8 cellular contexts compared by ENCODE assay signal in genomic region chr11:102451693-102452460, GRCh38. TPM values are rescaled to one million over a fixed set of nuclear protein-coding genes. Genes with fewer than 3 reads are reported as not detected.
DNase-seq lines count a peak whose midpoint lies in the region; ATAC-seq and TF ChIP-seq lines count a peak whose summit lies in the region.

No MANE protein-coding gene starts in this region.

- peak; percentile 27; the same call in 1 of the 2 replicates for TF ChIP-seq POLR2A in Raji (IDR thresholded peaks at IDR 0.05; ENCODE audit: insufficient read depth, low read depth, low read length)

- peak overlapping the region; percentile 98 for H3K14ac ChIP-seq in trophoblast cell (ENCODE audit: low read length)

- H2AK5ac ChIP-seq in trophoblast cell (ENCODE audit: low read length), result peak overlapping the region; percentile 96

- H3K27me3 ChIP-seq in trophoblast cell (ENCODE audit: insufficient read depth, low read length), result no peaks in the 10 kb centered on the region

- peak overlapping the region; percentile 67 for H3K27ac ChIP-seq in trophoblast cell (ENCODE audit: low read depth, low read length)

- peak overlapping the region; percentile 87 for H3K4me2 ChIP-seq in trophoblast cell (ENCODE audit: low read length)

- H3K18ac ChIP-seq in trophoblast cell (ENCODE audit: low read length), result peak overlapping the region; percentile 96

- no peak overlapping the region for H3K23ac ChIP-seq in trophoblast cell (ENCODE audit: low read length)

- ATAC-seq in GM21515 (IDR thresholded peaks at IDR 0.05; ENCODE audit: unreplicated experiment) (peak; percentile 69), Right ventricle myocardium superior (ENCODE audit: poor library complexity) (peak; percentile 89)

- peak overlapping the region; percentile 99 for H3K4ac ChIP-seq in trophoblast cell (ENCODE audit: low read depth, low read length)

- peaks cover 70% of the 10 kb centered on the region for H3K4me1 Mint-ChIP-seq in activated naive CD4-positive, alpha-beta T cell treated with anti-CD3 and anti-CD28 coated beads for 36 hours (ENCODE audit: low read depth)
- H3K4me1 Mint-ChIP-seq in type B pancreatic cell (ENCODE audit: unreplicated experiment), result peaks cover 47% of the 10 kb centered on the region

- H3K36me3 ChIP-seq in trophoblast cell (ENCODE audit: control insufficient read depth in 1 of 2, insufficient read depth in 2 of 2, low read length in 2 of 2), result no peaks in the 10 kb centered on the region

- peak overlapping the region; percentile 86 for H3K9ac ChIP-seq in trophoblast cell (ENCODE audit: low read length)

- no peaks in the 10 kb centered on the region for H3K9me3 Mint-ChIP-seq in activated naive CD4-positive, alpha-beta T cell treated with anti-CD3 and anti-CD28 coated beads for 36 hours
- H3K9me3 Mint-ChIP-seq in type B pancreatic cell, result no peaks in the 10 kb centered on the region

- peaks cover 19% of the 10 kb centered on the region for H3K79me1 ChIP-seq in trophoblast cell (ENCODE audit: low read length)

- H3K9me3 ChIP-seq in trophoblast cell (ENCODE audit: insufficient read depth, low read depth, low read length), result no peaks in the 10 kb centered on the region

- DNase-seq in DMS79 (lab: John Stamatoyannopoulos, UW) (peak; percentile 60), HuH-7.5 (ENCODE audit: low spot score) (peak; percentile 39), Right ventricle myocardium superior (peak; percentile 84), trophoblast cell (peak in 1 of 2 donors; percentile 50), type B pancreatic cell (ENCODE audit: extremely low spot score, unreplicated experiment) (peak; percentile 74)
- peak; percentile 81 for DNase-seq in activated naive CD4-positive, alpha-beta T cell treated with anti-CD3 and anti-CD28 coated beads for 36 hours

- H3K27me3 Mint-ChIP-seq in activated naive CD4-positive, alpha-beta T cell treated with anti-CD3 and anti-CD28 coated beads for 36 hours (ENCODE audit: low read depth), result no peaks in the 10 kb centered on the region
- H3K27me3 Mint-ChIP-seq in type B pancreatic cell, result no peaks in the 10 kb centered on the region

- WGBS in trophoblast cell (ENCODE audit: extremely low coverage, insufficient coverage, insufficient read length), result no CpG with 5 or more reads among the region's 55 CpGs

- H4K8ac ChIP-seq in trophoblast cell (ENCODE audit: low read depth, low read length), result peak overlapping the region; percentile 97

- peak overlapping the region; percentile 74 for H2AFZ ChIP-seq in trophoblast cell (ENCODE audit: insufficient read depth, low read length, poor library complexity)

- peak overlapping the region; percentile 81 for H2BK120ac ChIP-seq in trophoblast cell (ENCODE audit: insufficient read depth, low read length, poor library complexity)

- TF ChIP-seq CTCF in type B pancreatic cell (conservative IDR thresholded peaks at IDR 0.05), result no peak

- peak overlapping the region; percentile 97 for H3K4me3 ChIP-seq in trophoblast cell (ENCODE audit: low read depth, low read length)

- H2BK12ac ChIP-seq in trophoblast cell (ENCODE audit: low read length), result peak overlapping the region; percentile 80

- peak overlapping the region; percentile 89 for H3K4me3 Mint-ChIP-seq in activated naive CD4-positive, alpha-beta T cell treated with anti-CD3 and anti-CD28 coated beads for 36 hours
- peak overlapping the region; percentile 99 for H3K4me3 Mint-ChIP-seq in type B pancreatic cell

- H3K4me1 ChIP-seq in trophoblast cell (ENCODE audit: control insufficient read depth in 1 of 2, insufficient read depth in 2 of 2, low read length in 2 of 2), result peaks cover 0 to 9% of the 10 kb centered on the region in 2 experiments

- H4K12ac ChIP-seq in trophoblast cell (ENCODE audit: low read depth, low read length), result peak overlapping the region; percentile 86

- H4K91ac ChIP-seq in trophoblast cell (ENCODE audit: low read depth, low read length), result peak overlapping the region; percentile 91

- CTCF ChIA-PET in activated naive CD4-positive, alpha-beta T cell treated with anti-CD3 and anti-CD28 coated beads for 36 hours (lab: Charles Lee), result interaction anchor here (0.7 to 6.8 kb wide), 9 partner anchors 10 to 158 kb away, joined by 3 to 58 read pairs (median 3); no protein-coding TSS in a partner anchor

- H3K36me3 Mint-ChIP-seq in activated naive CD4-positive, alpha-beta T cell treated with anti-CD3 and anti-CD28 coated beads for 36 hours (ENCODE audit: low read depth), result peaks cover 31% of the 10 kb centered on the region
- peaks cover 9% of the 10 kb centered on the region for H3K36me3 Mint-ChIP-seq in type B pancreatic cell

- intact Hi-C loops in activated naive CD4-positive, alpha-beta T cell treated with anti-CD3 and anti-CD28 coated beads for 36 hours (cut with micrococcal nuclease), result loop anchor here (1.0 to 5.0 kb wide), 6 partner anchors 22 to 160 kb away; partner anchors contain the start of gene BIRC2
- intact Hi-C loops in Right ventricle myocardium superior (cut with DNase I), result no loop called here

- peaks cover 9% of the 10 kb centered on the region for H3K79me2 ChIP-seq in trophoblast cell (ENCODE audit: control insufficient read depth, insufficient read depth, low read length, poor library complexity)

- H3K27ac Mint-ChIP-seq in activated naive CD4-positive, alpha-beta T cell treated with anti-CD3 and anti-CD28 coated beads for 36 hours, result peak overlapping the region; percentile 96
- H3K27ac Mint-ChIP-seq in type B pancreatic cell, result peak overlapping the region; percentile 94

- H2BK5ac ChIP-seq in trophoblast cell (ENCODE audit: low read depth, low read length, poor library complexity), result peak overlapping the region; percentile 86

RNA-seq across cellular contexts. Expression of gene TMEM123, which starts 0.7 kb away (rescaled TPM):
- 100 to 1,000 TPM; 232 to 255 TPM for total RNA-seq in activated naive CD4-positive, alpha-beta T cell treated with anti-CD3 and anti-CD28 coated beads for 36 hours
- total RNA-seq in Right ventricle myocardium superior (63.0 TPM), type B pancreatic cell (ENCODE audit: low replicate concordance) (131 and 144 TPM in 2 replicates)
- 99.0 and 103 TPM in 2 replicates for polyA plus RNA-seq in trophoblast cell (2013)
